Comparison of ENCODE assay signal across 14 cellular contexts in genomic region chr6:165098165-165098564, GRCh38.
A peak's percentile ranks its signal among the peaks of the same experiment; 100 is the strongest.
DNase-seq lines count a peak whose midpoint lies in the region; ATAC-seq, FAIRE-seq and TF ChIP-seq lines count a peak whose summit lies in the region.
"Had no signal": no experiment of that assay in that cellular context is flagged by ENCODE, and none has a peak within 500 bp of the region (broad histone marks: within the 10 kb centered on the region; RNA-seq: fewer than 3 reads in every experiment).

No MANE protein-coding gene starts in this region.

- no peaks in the 10 kb centered on the region for H3K9me2 ChIP-seq in Loucy (replicated peaks; ENCODE audit: low read depth, low read length)

- peak in 1 of 2 experiments; percentile 12; a peak in 1 of 4 replicates for TF ChIP-seq RAD21 in K562 (CRISPR knock-in tag; conservative IDR thresholded peaks at IDR 0.05 in 1 of 2, IDR thresholded peaks at IDR 0.05 in 1 of 2)

- H3K9me3 ChIP-seq in Loucy (ENCODE audit: insufficient read depth, low read depth, low read length) (peaks cover 14% of the 10 kb centered on the region; the same call in 1 of the 2 replicates), K562 (replicated peaks; ENCODE audit: control insufficient read depth, insufficient read depth, low read depth, low read length) (no peaks in the 10 kb centered on the region; the same call in none of the 2 replicates), osteoblast (ENCODE audit: low read depth, low read length) (no peaks in the 10 kb centered on the region)
- H3K9me3 ChIP-seq: vagina had no signal

- no peak for TF ChIP-seq EP300 in K562 (IDR thresholded peaks at IDR 0.05; ENCODE audit: low read length)

- POLR2A ChIA-PET in K562 (lab: Yijun Ruan, JAX), result no interaction called here

- H3K9ac ChIP-seq in Loucy (ENCODE audit: low read depth, low read length, poor library complexity, severe bottlenecking) (no peak overlapping the region), K562 (ENCODE audit: insufficient read depth in 1 of 2, low read depth in 2 of 2, low read length in 2 of 2) (no peak overlapping the region)
- H3K9ac ChIP-seq: parathyroid adenoma had no signal

- no peak for TF ChIP-seq POLR2A in K562 (conservative IDR thresholded peaks at IDR 0.05)
- TF ChIP-seq POLR2A in H54 (IDR thresholded peaks at IDR 0.05; ENCODE audit: low read depth, low read length), result no peak

- no peaks in the 10 kb centered on the region for H3F3A ChIP-seq in Loucy (ENCODE audit: low read depth)

- H4K20me1 ChIP-seq in Loucy (ENCODE audit: insufficient read depth, low read length, poor library complexity, severe bottlenecking) (no peaks in the 10 kb centered on the region), K562 (replicated peaks; ENCODE audit: control insufficient read depth, insufficient read depth, low read length) (no peaks in the 10 kb centered on the region), osteoblast (ENCODE audit: insufficient read depth, low read length) (no peaks in the 10 kb centered on the region)

- no peak overlapping the region for H2AFZ ChIP-seq in Loucy (ENCODE audit: low read length)
- no peak overlapping the region for H2AFZ ChIP-seq in K562 (ENCODE audit: low read depth, low read length)
- H2AFZ ChIP-seq in osteoblast (ENCODE audit: low read length), result no peak overlapping the region
- H2AFZ ChIP-seq: parathyroid adenoma had no signal

- H3K36me3 ChIP-seq in Loucy (ENCODE audit: insufficient read depth, low read length), result no peaks in the 10 kb centered on the region
- no peaks in the 10 kb centered on the region for H3K36me3 ChIP-seq in K562 (ENCODE audit: control insufficient read depth, insufficient read depth, low read length)
- no peaks in the 10 kb centered on the region for H3K36me3 ChIP-seq in osteoblast (ENCODE audit: insufficient read depth, low read length)
- H3K36me3 ChIP-seq: vagina had no signal

- no TSS peak for BruUV-seq in K562 (replicated peaks; lab: Mats Ljungman, UMichigan)

- H3K79me2 ChIP-seq in Loucy (ENCODE audit: insufficient read depth, low read length) (no peaks in the 10 kb centered on the region), K562 (ENCODE audit: control insufficient read depth, insufficient read depth, low read length) (no peaks in the 10 kb centered on the region), osteoblast (ENCODE audit: insufficient read depth, low read length) (no peaks in the 10 kb centered on the region)
- H3K79me2 ChIP-seq: parathyroid adenoma had no signal

- intact Hi-C loops in K562 (cut with micrococcal nuclease), result no loop called here

- H3K27me3 ChIP-seq in Loucy (ENCODE audit: insufficient read depth, low read length, poor library complexity, severe bottlenecking) (no peaks in the 10 kb centered on the region), K562 (ENCODE audit: control insufficient read depth in 2 of 2, insufficient read depth in 2 of 2, low read length in 2 of 2) (no peaks in the 10 kb centered on the region), osteoblast (ENCODE audit: insufficient read depth, low read length) (no peaks in the 10 kb centered on the region)
- H3K27me3 ChIP-seq: vagina had no signal

- ATAC-seq in K562, result peak; percentile 51; the same call in 1 of the 3 replicates
- ATAC-seq in GM21515 (IDR thresholded peaks at IDR 0.05; ENCODE audit: unreplicated experiment), result no peak

- H3K27ac ChIP-seq in K562 (ENCODE audit: extremely low read depth, low read depth, low read length) (no peak overlapping the region), osteoblast (ENCODE audit: low read depth, low read length) (no peak overlapping the region)
- H3K27ac ChIP-seq: epithelial cell of prostate, parathyroid adenoma, vagina had no signal

- TF ChIP-seq CTCF in Loucy (conservative IDR thresholded peaks at IDR 0.05; ENCODE audit: low read length) (peak; percentile 35), K562 (IDR thresholded peaks at IDR 0.05 in 2 of 3, conservative IDR thresholded peaks at IDR 0.05 in 1 of 3; ENCODE audit: insufficient read depth in 2 of 3, low read depth in 1 of 3, low read length in 3 of 3) (peak; percentile 13 to 51 (median 41); a peak in 4 of 6 replicates), osteoblast (IDR thresholded peaks at IDR 0.05; ENCODE audit: extremely low read depth, low read depth, low read length) (peak; percentile 50)

- 2% methylated on average over 4 of the region's 4 CpGs for WGBS in K562 (ENCODE audit: insufficient coverage, low coverage, missing lambda C conversion rate)

- H3K4me1 ChIP-seq in Loucy (ENCODE audit: insufficient read depth, low read length, poor library complexity, severe bottlenecking) (no peaks in the 10 kb centered on the region), K562 (replicated peaks in 1 of 2; ENCODE audit: control insufficient read depth in 2 of 2, insufficient read depth in 2 of 2, low read length in 2 of 2) (no peaks in the 10 kb centered on the region), osteoblast (ENCODE audit: insufficient read depth, low read length) (peaks cover 5% of the 10 kb centered on the region)
- H3K4me1 ChIP-seq: parathyroid adenoma, vagina had no signal

- in situ Hi-C loops in K562 (cut with MboI), result no loop called here

- no peaks in the 10 kb centered on the region for H3K9me1 ChIP-seq in K562 (ENCODE audit: control insufficient read depth, insufficient read depth, low read length)

- CTCF ChIA-PET in K562 (lab: Yijun Ruan, JAX; ENCODE audit: low intra/inter-chr PET ratio), result no interaction called here

- DNase-seq in NCI-H82 (lab: John Stamatoyannopoulos, UW) (peak; percentile 57), NCI-H82 treated with DMSO at 0.1 percent for 48 hours (lab: John Stamatoyannopoulos, UW; ENCODE audit: unreplicated experiment) (no peak), K562 (ENCODE audit: extremely low read depth in 1 of 4, low spot score in 3 of 4) (peak in 3 of 4 experiments; percentile 19 to 23 (median 20)), osteoblast (ENCODE audit: insufficient read length, low spot score, missing footprints) (no peak), H54 (ENCODE audit: insufficient read length, low spot score) (no peak)
- no peak for DNase-seq in activated CD4-positive, alpha-beta T cell treated with anti-CD3 and anti-CD28 coated beads, Interleukin-2, amount 50 U/mL, for 4 hours
- DNase-seq: caudate nucleus, NCI-H146, T-helper 2 cell had no signal

- H3K4me2 ChIP-seq in Loucy (ENCODE audit: low read depth, low read length, poor library complexity, severe bottlenecking), result no peak overlapping the region
- no peak overlapping the region for H3K4me2 ChIP-seq in K562 (ENCODE audit: insufficient read depth, low read length)
- no peak overlapping the region for H3K4me2 ChIP-seq in osteoblast (ENCODE audit: insufficient read depth, low read length)

- no peak overlapping the region for H3K4me3 ChIP-seq in Loucy (ENCODE audit: low read length, poor library complexity, severe bottlenecking)
- no peak overlapping the region for H3K4me3 ChIP-seq in K562
- H3K4me3 ChIP-seq in osteoblast (ENCODE audit: insufficient read depth, low read length), result no peak overlapping the region
- H3K4me3 ChIP-seq: vagina had no signal

- peak; percentile 6 for FAIRE-seq in K562 (lab: Jason Lieb, UNC)
- FAIRE-seq in H54 (lab: Jason Lieb, UNC), result no peak

TF ChIP-seq in K562, 482 proteins besides CTCF, POLR2A, EP300 and RAD21 (continues in another document):
- TF ChIP-seq ADNP (tag; IDR thresholded peaks at IDR 0.05) (no peak), U2AF1 (optimal IDR thresholded peaks at IDR 0.05; ENCODE audit: low read depth, low read length) (no peak), NELFE (IDR thresholded peaks at IDR 0.05; ENCODE audit: insufficient read depth, insufficient read length) (no peak), ZNF655 (CRISPR knock-in tag; IDR thresholded peaks at IDR 0.05) (no peak), ZBTB2 (IDR thresholded peaks at IDR 0.05) (no peak), PHB2 (IDR thresholded peaks at IDR 0.05; ENCODE audit: low read depth) (no peak), ZNF140 (CRISPR knock-in tag; IDR thresholded peaks at IDR 0.05) (no peak), HMG20A (CRISPR knock-in tag; conservative IDR thresholded peaks at IDR 0.05) (no peak), ZNF324 (CRISPR knock-in tag; IDR thresholded peaks at IDR 0.05) (no peak), E2F5 (CRISPR knock-in tag; IDR thresholded peaks at IDR 0.05) (no peak), FOXK2 (conservative IDR thresholded peaks at IDR 0.05 in 1 of 2, IDR thresholded peaks at IDR 0.05 in 1 of 2; ENCODE audit: low read depth in 2 of 2) (no peak), SUPT5H (IDR thresholded peaks at IDR 0.05) (no peak)

Comparison
In these comparisons a context has a peak if more than half of its experiments do, and no peak if none do; other contexts are left out.
1. DNase-seq: peak in NCI-H82 (single experiment) and K562 (3 of 4); none in NCI-H82 treated with DMSO at 0.1 percent for 48 hours (single experiment), osteoblast (single experiment), H54 (single experiment) and activated CD4-positive, alpha-beta T cell treated with anti-CD3 and anti-CD28 coated beads, Interleukin-2, amount 50 U/mL, for 4 hours (0 of 2).
2. Peak in every context shown above with its lines, with median percentiles within 50 percentile points of each other: CTCF ChIP-seq.